ENCODE assay signal across 8 cellular contexts in the genomic region with DNA sequence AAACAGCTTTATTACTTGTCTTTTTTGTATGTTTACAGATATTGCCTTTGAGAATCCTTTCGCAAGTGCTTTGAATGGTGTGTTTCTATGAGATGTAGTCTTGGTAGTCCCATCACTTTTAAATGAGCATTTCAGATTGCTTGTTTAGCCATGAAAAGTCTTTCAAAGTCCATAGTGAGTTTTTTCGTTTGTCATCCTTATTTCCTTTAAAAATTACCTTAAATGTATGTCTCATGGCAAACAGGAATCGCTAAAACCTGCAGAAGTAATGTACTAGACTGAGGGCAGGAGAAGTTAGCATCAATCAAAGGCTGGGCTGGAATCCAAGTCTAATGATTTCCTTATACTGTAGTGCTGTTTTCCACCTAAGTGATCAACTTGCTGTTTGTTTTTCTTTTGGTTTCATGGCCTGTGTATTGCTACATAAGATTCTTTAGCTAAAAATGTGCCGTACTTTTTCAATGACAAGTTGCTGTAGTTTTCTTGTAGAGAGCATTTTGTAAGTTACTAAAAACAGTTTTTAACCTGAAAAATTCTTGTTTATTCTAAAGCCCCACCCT. TPM values are rescaled to one million over a fixed set of nuclear protein-coding genes. Genes with fewer than 3 reads are reported as not detected.
A peak's percentile ranks its signal among the peaks of the same experiment; 100 is the strongest.
DNase-seq lines count a peak whose midpoint lies in the region; TF ChIP-seq lines count a peak whose summit lies in the region.

No MANE protein-coding gene starts in this region.

- DNase-seq in DMS79 treated with DMSO at 0.1 percent for 48 hours (lab: John Stamatoyannopoulos, UW), result peak; percentile 31
- no peak for DNase-seq in DMS79 (lab: John Stamatoyannopoulos, UW)
- DNase-seq in LNCaP clone FGC (ENCODE audit: low read depth), result no peak
- DNase-seq in MCF 10A (ENCODE audit: unreplicated experiment), result peak; percentile 40
- DNase-seq in MV-4-11 (lab: John Stamatoyannopoulos, UW), result no peak
- DNase-seq in SHP77 treated with DMSO at 0.1 percent for 48 hours (lab: John Stamatoyannopoulos, UW), result no peak
- DNase-seq in HPDE6-E6E7 (ENCODE audit: extremely low spot score), result no peak

- POLR2A ChIA-PET in MCF 10A (lab: Yijun Ruan, JAX), result interaction anchor here (0.5 to 1.9 kb wide), 11 partner anchors 9 to 652 kb away, joined by 3 to 12 read pairs (median 4); no protein-coding TSS in a partner anchor

- peak overlapping the region; percentile 70 for H3K27ac Mint-ChIP-seq in MCF 10A (ENCODE audit: low read depth, unreplicated experiment)

- H3K27me3 Mint-ChIP-seq in MCF 10A (ENCODE audit: insufficient read depth, unreplicated experiment), result no peaks in the 10 kb centered on the region

- CTCF ChIA-PET in MCF 10A (lab: Yijun Ruan, JAX), result interaction anchor here (0.5 to 0.7 kb wide), 2 partner anchors 180 to 883 kb away, joined by 3 read pairs; no protein-coding TSS in a partner anchor

- H3K9me3 Mint-ChIP-seq in MCF 10A (ENCODE audit: unreplicated experiment), result no peaks in the 10 kb centered on the region

- H3K4me3 Mint-ChIP-seq in MCF 10A (ENCODE audit: unreplicated experiment), result peak overlapping the region; percentile 89

- no peak overlapping the region for H3K27ac ChIP-seq in mesodermal cell (ENCODE audit: low read depth, low read length, severe bottlenecking)

- H3K4me3 ChIP-seq in LNCaP clone FGC (ENCODE audit: low read depth, low read length), result peak overlapping the region; percentile 63
- peak overlapping the region; percentile 95 for H3K4me3 ChIP-seq in mesodermal cell (ENCODE audit: extremely low read depth, insufficient read depth, low read length, poor library complexity, severe bottlenecking)

- H3K36me3 Mint-ChIP-seq in MCF 10A (ENCODE audit: insufficient read depth, unreplicated experiment), result peaks cover 14% of the 10 kb centered on the region

- no TSS peak for BruUV-seq in MCF 10A (replicated peaks; lab: Mats Ljungman, UMichigan)

- H3K36me3 ChIP-seq in mesodermal cell (ENCODE audit: control insufficient read depth, insufficient read depth, low read length), result peaks cover 13% of the 10 kb centered on the region

- WGBS in mesodermal cell (ENCODE audit: insufficient coverage in 2 of 2), 2 experiments, result 0% methylated on average over 1 of the region's 4 CpGs

- H3K9me3 ChIP-seq in mesodermal cell (ENCODE audit: control insufficient read depth, low read length), result no peaks in the 10 kb centered on the region

- peaks cover 6% of the 10 kb centered on the region for H3K4me1 Mint-ChIP-seq in MCF 10A (ENCODE audit: insufficient read depth, unreplicated experiment)

- intact Hi-C loops in MCF 10A (cut with micrococcal nuclease), result no loop called here

- TF ChIP-seq CTCF in LNCaP clone FGC (IDR thresholded peaks at IDR 0.05; ENCODE audit: control insufficient read depth, extremely low read depth, insufficient read depth) (no peak), MCF 10A (IDR thresholded peaks at IDR 0.05; ENCODE audit: unreplicated experiment) (no peak)

- H3K4me1 ChIP-seq in mesodermal cell (ENCODE audit: control insufficient read depth, insufficient read depth, low read length, poor library complexity, severe bottlenecking), result peaks cover 11% of the 10 kb centered on the region

RNA-seq across cellular contexts. Expression of gene HELLS, which starts 1.1 kb away (rescaled TPM):
- total RNA-seq in MCF 10A (2022), result 12.1 and 31.4 TPM in 2 replicates
- 25.4 TPM for polyA plus RNA-seq in mesodermal cell (2013, experiment 1 of 2)
- 23.0 TPM for polyA plus RNA-seq in mesodermal cell (2013, experiment 2 of 2)

Comparison
In these comparisons a context has a peak if more than half of its experiments do, and no peak if none do; other contexts are left out.
1. DNase-seq: peak in DMS79 treated with DMSO at 0.1 percent for 48 hours (single experiment) and MCF 10A (single experiment); none in DMS79 (single experiment), LNCaP clone FGC (single experiment), MV-4-11 (single experiment), SHP77 treated with DMSO at 0.1 percent for 48 hours (single experiment) and HPDE6-E6E7 (single experiment).